27 cellular contexts compared by ENCODE assay signal in the genomic region with DNA sequence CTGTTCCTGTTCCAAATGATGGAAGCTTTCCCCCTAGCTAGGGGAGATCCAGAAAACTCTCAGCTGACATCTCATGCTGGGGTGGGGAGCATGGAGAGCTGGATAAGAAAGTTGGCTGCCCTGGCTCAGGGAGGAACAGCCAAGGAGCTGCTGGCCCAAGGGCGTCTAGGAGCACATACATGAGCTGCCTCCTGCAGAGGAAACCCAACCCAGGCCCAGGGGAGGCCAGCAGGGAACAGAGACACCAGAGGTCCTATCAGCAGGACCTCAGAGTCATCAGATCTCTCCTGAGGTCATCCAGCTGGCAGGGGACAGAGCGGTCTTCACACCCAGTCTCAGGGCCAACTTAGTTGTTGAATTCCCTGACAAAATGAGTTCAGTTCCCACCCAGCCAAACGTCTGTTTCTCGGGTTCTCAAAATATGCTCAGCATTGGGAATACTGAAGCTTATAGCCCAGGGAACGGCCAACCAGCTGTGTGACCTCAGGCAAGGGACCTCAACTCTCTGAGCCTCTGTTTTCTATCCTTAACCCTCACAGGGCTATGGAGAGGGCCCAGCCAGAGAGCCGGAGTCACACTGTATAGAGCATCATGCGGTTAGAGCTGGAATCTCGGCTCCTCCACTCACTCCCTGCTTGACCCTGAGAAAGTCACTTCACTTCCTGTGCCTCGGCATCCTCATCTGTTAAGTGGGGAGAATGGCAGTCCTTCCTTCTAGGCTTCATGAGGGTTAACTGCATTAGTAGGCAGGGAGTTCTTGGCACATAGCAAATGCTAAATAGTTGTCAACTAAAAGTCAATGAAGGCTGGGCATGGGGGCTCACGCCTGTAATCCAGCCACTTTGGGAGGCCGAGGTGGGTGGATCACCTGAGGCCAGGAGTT. TPM values are rescaled to one million over a fixed set of nuclear protein-coding genes. Genes with fewer than 3 reads are reported as not detected.
DNase-seq lines count a peak whose midpoint lies in the region; ATAC-seq and TF ChIP-seq lines count a peak whose summit lies in the region.
"Had no signal": no experiment of that assay in that cellular context is flagged by ENCODE, and none has a peak within 500 bp of the region (broad histone marks: within the 10 kb centered on the region; RNA-seq: fewer than 3 reads in every experiment).

No MANE protein-coding gene starts in this region.

- H3K9me3 ChIP-seq in heart right ventricle = peaks cover 0 to 5% (median 0%) of the 10 kb centered on the region in 11 donors
- no peaks in the 10 kb centered on the region for H3K9me3 ChIP-seq in psoas muscle
- no peaks in the 10 kb centered on the region for H3K9me3 ChIP-seq in upper lobe of right lung

- peak overlapping the region; percentile 29 to 85 (median 72) for H3K27ac ChIP-seq in heart right ventricle
- H3K27ac ChIP-seq in psoas muscle = peak overlapping the region; percentile 23
- H3K27ac ChIP-seq in upper lobe of right lung = no peak overlapping the region
- H3K27ac ChIP-seq: epithelial cell of prostate, HL-60, PC-9 had no signal

- H3K4me3 ChIP-seq in heart right ventricle (no peak overlapping the region), psoas muscle (no peak overlapping the region), upper lobe of right lung (no peak overlapping the region)
- H3K4me3 ChIP-seq: PC-9 had no signal

- peaks cover 14 to 79% (median 55%) of the 10 kb centered on the region in 9 donors for H3K4me1 ChIP-seq in heart right ventricle
- H3K4me1 ChIP-seq in psoas muscle = peaks cover 9% of the 10 kb centered on the region
- H3K4me1 ChIP-seq in upper lobe of right lung = peaks cover 10% of the 10 kb centered on the region

- DNase-seq in Right ventricle myocardium inferior (ENCODE audit: missing footprints) (peak; percentile 93), cardiac septum (ENCODE audit: low spot score) (no peak), heart right ventricle (peak; percentile 80 to 85), psoas muscle (peak; percentile 82 to 92), D341Med (ENCODE audit: low spot score) (no peak), dedifferentiated amniotic fluid mesenchymal stem cell (ENCODE audit: extremely low spot score) (no peak), upper lobe of right lung (no peak)
- DNase-seq: activated CD4-positive, alpha-beta T cell treated with anti-CD3 and anti-CD28 coated beads, Interleukin-2, amount 50 U/mL, for 1 hour; activated CD8-positive, alpha-beta memory T cell treated with anti-CD3 and anti-CD28 coated beads, Interleukin-2, amount 10 ng/mL, durations not matched to agents 7 days and 5 days; activated naive CD4-positive, alpha-beta T cell treated with anti-CD3 and anti-CD28 coated beads for 36 hours; activated T-cell treated with anti-CD3 and anti-CD28 coated beads, Interleukin-2, amount 50 U/mL, for 72 hours; amniotic stem cell; CD4-positive, alpha-beta memory T cell; effector CD4-positive, alpha-beta T cell; HFFc6; naive B cell; NCI-H1048; NCI-H1694 treated with DMSO at 0.1 percent for 48 hours; NCI-H524; NK-92 treated with Interleukin-12 subunit alpha and Interleukin-12 subunit beta, amount 100 ng/mL, for 24 hours; PC-9; SHP77; stimulated activated CD4-positive, alpha-beta T cell treated with anti-CD3 and anti-CD28 coated beads, Interleukin-2, amount 100 ng/mL, for 24 hours had no signal

- ATAC-seq in Right ventricle myocardium inferior (peak; percentile 95), heart right ventricle (peak; percentile 77 to 92 (median 86)), psoas muscle (peak in 3 of 4 donors; percentile 66 to 76 (median 68)), upper lobe of right lung (no peak), GM21423 (IDR thresholded peaks at IDR 0.05; ENCODE audit: unreplicated experiment) (no peak)
- ATAC-seq: activated CD8-positive, alpha-beta memory T cell treated with anti-CD3 and anti-CD28 coated beads, Interleukin-2, amount 10 ng/mL, durations not matched to agents 7 days and 5 days; activated T-cell treated with anti-CD3 and anti-CD28 coated beads, Interleukin-2, amount 50 U/mL, for 72 hours; WTC11 had no signal

- 50 to 69% methylated on average over 11 of the region's 11 CpGs for WGBS in heart right ventricle, 2 donors
- 51 to 65% (median 55%) methylated on average over 11 of the region's 11 CpGs for WGBS in psoas muscle, 3 donors

- TF ChIP-seq CTCF in heart right ventricle (IDR thresholded peaks at IDR 0.05) (no peak), psoas muscle (IDR thresholded peaks at IDR 0.05) (no peak), upper lobe of right lung (IDR thresholded peaks at IDR 0.05) (no peak)

- intact Hi-C loops in Right ventricle myocardium inferior (cut with DNase I) (no loop called here), cardiac septum (cut with DNase I) (no loop called here), heart right ventricle (cut with DNase I) (no loop called here), psoas muscle (cut with DNase I) (no loop called here), upper lobe of right lung (cut with DNase I) (no loop called here)

- H3K27me3 ChIP-seq in heart right ventricle = no peaks in the 10 kb centered on the region
- no peaks in the 10 kb centered on the region for H3K27me3 ChIP-seq in psoas muscle (ENCODE audit: insufficient read depth in 3 of 3, low read length in 2 of 3)
- H3K27me3 ChIP-seq in upper lobe of right lung = no peaks in the 10 kb centered on the region

- peaks cover 0 to 23% (median 4%) of the 10 kb centered on the region in 9 donors for H3K36me3 ChIP-seq in heart right ventricle
- H3K36me3 ChIP-seq in psoas muscle (ENCODE audit: insufficient read depth in 1 of 2, low read depth in 1 of 2) = no peaks in the 10 kb centered on the region
- no peaks in the 10 kb centered on the region for H3K36me3 ChIP-seq in upper lobe of right lung

RNA-seq across cellular contexts. Expression of gene ADA, which starts 13.8 kb away (rescaled TPM):
- total RNA-seq in Right ventricle myocardium inferior (10.7 TPM), cardiac septum (4.1 TPM), heart right ventricle (10 to 100 TPM in 1 of 10 donors, 1 to 10 TPM in 9; 1.6 to 18.3 (median 3.8) TPM), psoas muscle (1 to 10 TPM; 3.3 to 4.9 (median 4.0) TPM), upper lobe of right lung (5.8 TPM)
- polyA plus RNA-seq in heart right ventricle (10 to 100 TPM; 12.9 to 18.3 TPM), psoas muscle (1 to 10 TPM; 3.5 to 5.8 (median 4.2) TPM)

RNA-seq across cellular contexts. Expression of gene PKIG, which starts 55.4 kb away (rescaled TPM):
- total RNA-seq in Right ventricle myocardium inferior (206 TPM), cardiac septum (274 TPM), heart right ventricle (100 to 1,000 TPM; 155 to 342 (median 231) TPM), psoas muscle (100 to 1,000 TPM in 2 of 4 donors, 10 to 100 TPM in 2; 35.2 to 110 (median 88.3) TPM), upper lobe of right lung (88.8 TPM)
- polyA plus RNA-seq in heart right ventricle (100 to 1,000 TPM; 180 to 196 TPM), psoas muscle (100 to 1,000 TPM in 2 of 3 donors, 10 to 100 TPM in 1; 33.5 to 134 (median 108) TPM)

Comparison
In these comparisons a context has a peak if more than half of its experiments do, and no peak if none do; other contexts are left out.
1. DNase-seq: peak in Right ventricle myocardium inferior (single experiment), heart right ventricle (2 of 2) and psoas muscle (2 of 2); none in cardiac septum (single experiment), D341Med (single experiment), dedifferentiated amniotic fluid mesenchymal stem cell (single experiment) and upper lobe of right lung (single experiment).
2. ATAC-seq: peak in Right ventricle myocardium inferior (single experiment), heart right ventricle (8 of 8) and psoas muscle (3 of 4); none in upper lobe of right lung (single experiment) and GM21423 (single experiment).